19 cellular contexts compared by ENCODE assay signal in the genomic region with DNA sequence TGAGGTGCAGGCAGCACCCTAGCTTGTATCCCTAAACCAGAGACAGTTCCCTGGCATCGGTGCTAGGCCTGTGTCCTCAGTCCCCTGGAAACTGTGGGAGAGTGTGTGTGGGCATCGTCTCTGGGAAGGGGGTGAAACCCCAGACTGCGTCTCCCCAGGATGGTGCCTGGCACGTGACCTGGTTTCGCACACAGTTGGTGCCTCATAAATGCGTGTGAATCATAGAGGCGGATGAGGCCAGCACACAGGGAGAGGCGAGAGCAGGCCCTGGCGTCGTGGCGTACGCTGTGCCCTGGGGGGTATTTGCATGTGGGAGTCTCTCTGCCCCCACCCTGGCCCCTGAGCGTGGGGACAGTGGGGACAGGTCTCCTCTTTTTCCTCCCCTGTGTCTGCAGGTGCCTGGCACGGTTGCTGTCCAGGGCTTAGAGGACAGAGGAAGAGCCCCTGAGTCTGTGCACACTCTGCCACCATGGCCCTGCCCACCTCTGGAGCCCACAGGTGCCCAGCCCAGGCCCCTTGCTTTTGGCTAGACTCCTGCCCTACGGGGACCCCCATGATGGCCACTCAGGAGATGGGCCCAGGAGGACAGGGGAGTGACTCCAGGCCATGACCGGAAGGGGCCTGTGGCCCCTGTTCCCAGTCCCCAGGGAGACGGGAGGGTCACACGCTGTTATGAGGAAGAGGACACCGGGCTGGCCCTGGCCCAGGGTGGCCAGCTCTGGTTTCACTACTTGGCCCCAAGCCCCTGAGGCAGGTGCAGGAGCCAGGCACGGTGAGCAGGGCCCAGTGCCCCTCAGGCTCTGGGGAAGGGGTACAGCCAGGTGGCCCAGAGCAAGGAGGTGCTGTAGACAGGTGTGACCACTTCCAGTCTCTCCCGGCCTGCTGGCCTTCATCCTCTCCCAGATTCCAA. TPM values are rescaled to one million over a fixed set of nuclear protein-coding genes. Genes with fewer than 3 reads are reported as not detected.
DNase-seq lines count a peak whose midpoint lies in the region; ATAC-seq, FAIRE-seq and TF ChIP-seq lines count a peak whose summit lies in the region.
"Had no signal": no experiment of that assay in that cellular context is flagged by ENCODE, and none has a peak within 500 bp of the region (broad histone marks: within the 10 kb centered on the region; RNA-seq: fewer than 3 reads in every experiment).

No MANE protein-coding gene starts in this region.

- WGBS in K562 (ENCODE audit: insufficient coverage, low coverage, missing lambda C conversion rate), result 52% methylated on average over 16 of the region's 21 CpGs
- 67 to 80% (median 75%) methylated on average over 20 to 21 of the region's 21 CpGs for WGBS in psoas muscle, 3 donors

- H3K4me3 ChIP-seq in K562 (no peak overlapping the region), psoas muscle (no peak overlapping the region)

- H3K27me3 Mint-ChIP-seq in chondrocyte (ENCODE audit: low read depth), result no peaks in the 10 kb centered on the region

- H3K9ac ChIP-seq in K562 (ENCODE audit: insufficient read depth in 1 of 2, low read depth in 2 of 2, low read length in 2 of 2), result peak overlapping the region in 1 of 2 experiments; percentile 78; a peak in 2 of 4 replicates
- H3K9ac ChIP-seq: GM23248 had no signal

- no peaks in the 10 kb centered on the region for H4K20me1 ChIP-seq in K562 (replicated peaks; ENCODE audit: control insufficient read depth, insufficient read depth, low read length)

- intact Hi-C loops in K562 (cut with micrococcal nuclease), result no loop called here
- intact Hi-C loops in psoas muscle (cut with DNase I), result no loop called here

- no peak overlapping the region for H2AFZ ChIP-seq in K562 (ENCODE audit: low read depth, low read length)
- H2AFZ ChIP-seq: GM23248 had no signal

- no peak for FAIRE-seq in K562 (lab: Jason Lieb, UNC)
- FAIRE-seq: D721Med, RCC 7860 had no signal

- POLR2A ChIA-PET in K562 (lab: Yijun Ruan, JAX), result interaction anchor here (0.5 to 1.2 kb wide), 3 partner anchors 12 to 395 kb away, joined by 3 read pairs; partner anchors contain the start of gene ACTG1

- TF ChIP-seq EP300 in K562 (IDR thresholded peaks at IDR 0.05; ENCODE audit: low read length), result no peak

- no peaks in the 10 kb centered on the region for H3K9me3 Mint-ChIP-seq in chondrocyte (ENCODE audit: low read depth)
- H3K9me3 Mint-ChIP-seq: CD4-positive, alpha-beta memory T cell had no signal

- no peaks in the 10 kb centered on the region for H3K36me3 ChIP-seq in K562 (ENCODE audit: control insufficient read depth, insufficient read depth, low read length)
- no peaks in the 10 kb centered on the region for H3K36me3 ChIP-seq in psoas muscle (ENCODE audit: insufficient read depth in 1 of 2, low read depth in 1 of 2)
- H3K36me3 ChIP-seq: BE2C had no signal

- DNase-seq in NCI-H2029 (lab: John Stamatoyannopoulos, UW), result peak; percentile 60
- DNase-seq in NCI-H2029 treated with DMSO at 0.1 percent for 48 hours (lab: John Stamatoyannopoulos, UW), result no peak
- peak; percentile 60 for DNase-seq in NCI-H1092 treated with DMSO at 0.1 percent for 48 hours (lab: John Stamatoyannopoulos, UW)
- no peak for DNase-seq in K562 (ENCODE audit: extremely low read depth in 1 of 4, low spot score in 3 of 4)
- DNase-seq in psoas muscle, result no peak
- DNase-seq in NOMO-1 treated with DMSO at 0.1 percent for 48 hours (lab: John Stamatoyannopoulos, UW; ENCODE audit: unreplicated experiment), result no peak
- DNase-seq in chondrocyte (ENCODE audit: low spot score), result no peak
- no peak for DNase-seq in effector CD8-positive, alpha-beta T cell (lab: John Stamatoyannopoulos, UW)
- DNase-seq: CD4-positive, alpha-beta memory T cell; DMS79 treated with DMSO at 0.1 percent for 48 hours; NCI-H1694 treated with DMSO at 0.1 percent for 48 hours; NCI-H748 treated with DMSO at 0.1 percent for 48 hours; SHP77 treated with DMSO at 0.1 percent for 48 hours had no signal

- CTCF ChIA-PET in K562 (lab: Yijun Ruan, JAX; ENCODE audit: low intra/inter-chr PET ratio), result no interaction called here

- H3K27me3 ChIP-seq in K562 (ENCODE audit: control insufficient read depth in 2 of 2, insufficient read depth in 2 of 2, low read length in 2 of 2) (peaks cover 0 to 38% of the 10 kb centered on the region in 2 experiments; a peak in 3 of 5 replicates), psoas muscle (ENCODE audit: insufficient read depth in 3 of 3, low read length in 2 of 3) (peaks cover 0 to 56% (median 6%) of the 10 kb centered on the region in 3 donors)

- no peak for TF ChIP-seq POLR2A in K562 (conservative IDR thresholded peaks at IDR 0.05)

- no TSS peak for BruUV-seq in K562 (replicated peaks; lab: Mats Ljungman, UMichigan)

- no peak overlapping the region for H3K27ac Mint-ChIP-seq in chondrocyte (ENCODE audit: unreplicated experiment)
- H3K27ac Mint-ChIP-seq: CD4-positive, alpha-beta memory T cell had no signal

- H3K4me1 ChIP-seq in K562 (replicated peaks in 1 of 2; ENCODE audit: control insufficient read depth in 2 of 2, insufficient read depth in 2 of 2, low read length in 2 of 2) (peaks cover 0 to 68% of the 10 kb centered on the region in 2 experiments; a peak in 2 of 5 replicates), psoas muscle (peaks cover 11% of the 10 kb centered on the region)
- H3K4me1 ChIP-seq: BE2C had no signal

- no peak overlapping the region for H3K4me2 ChIP-seq in K562 (ENCODE audit: insufficient read depth, low read length)

- H3K9me1 ChIP-seq in K562 (ENCODE audit: control insufficient read depth, insufficient read depth, low read length), result no peaks in the 10 kb centered on the region

- TF ChIP-seq CTCF in K562 (IDR thresholded peaks at IDR 0.05 in 2 of 3, conservative IDR thresholded peaks at IDR 0.05 in 1 of 3; ENCODE audit: insufficient read depth in 2 of 3, low read depth in 1 of 3, low read length in 3 of 3), result no peak
- TF ChIP-seq CTCF in psoas muscle (IDR thresholded peaks at IDR 0.05), result no peak
- no peak for TF ChIP-seq CTCF in chondrocyte (IDR thresholded peaks at IDR 0.05)

- H3K36me3 Mint-ChIP-seq in chondrocyte (ENCODE audit: low read depth), result no peaks in the 10 kb centered on the region
- H3K36me3 Mint-ChIP-seq: CD4-positive, alpha-beta memory T cell had no signal

- H3K27ac ChIP-seq in K562 (ENCODE audit: extremely low read depth, low read depth, low read length) (no peak overlapping the region), psoas muscle (no peak overlapping the region)
- H3K27ac ChIP-seq: 22Rv1, GM23248 had no signal

- ATAC-seq in K562 (no peak), psoas muscle (peak; percentile 26 to 72 (median 56))

- H3K9me3 ChIP-seq in K562 (replicated peaks; ENCODE audit: control insufficient read depth, insufficient read depth, low read depth, low read length), result 0 out of 2 replicates have a peak, but pooled peaks cover 2% of the 10 kb centered on the region
- no peaks in the 10 kb centered on the region for H3K9me3 ChIP-seq in psoas muscle
- H3K9me3 ChIP-seq: BE2C had no signal

- no peak for TF ChIP-seq RAD21 in K562 (CRISPR knock-in tag; conservative IDR thresholded peaks at IDR 0.05 in 1 of 2, IDR thresholded peaks at IDR 0.05 in 1 of 2)

- peaks cover 13% of the 10 kb centered on the region for H3K4me1 Mint-ChIP-seq in chondrocyte (ENCODE audit: low read depth)

- in situ Hi-C loops in K562 (cut with MboI), result no loop called here

- no peaks in the 10 kb centered on the region for H3K79me2 ChIP-seq in K562 (ENCODE audit: control insufficient read depth, insufficient read depth, low read length)

- H3K4me3 Mint-ChIP-seq in chondrocyte (ENCODE audit: unreplicated experiment), result no peak overlapping the region
- H3K4me3 Mint-ChIP-seq: CD4-positive, alpha-beta memory T cell had no signal

RNA-seq across cellular contexts. Expression of gene FSCN2, which starts 1.3 kb away (rescaled TPM):
- 0.23 TPM in 1 of 2 replicates, not detected in the other for total RNA-seq in K562 (2011; cell fraction: chromatin; rRNA removed; ENCODE audit: low replicate concordance)
- 0.26 and 0.33 TPM in 2 replicates for total RNA-seq in K562 (2011; cell fraction: nucleolus; rRNA removed)
- total RNA-seq in K562 (2011; cell fraction: nucleoplasm; rRNA removed), result 0.37 TPM in 1 of 2 replicates, not detected in the other
- not detected in 2 replicates for total RNA-seq in K562 (2014; rRNA removed)
- total RNA-seq in K562 (2014; rRNA removed; fragmentation: Illumina TruSeq; extraction: Trizol), result not detected in 2 replicates
- not detected in 2 replicates for total RNA-seq in K562 (2015; rRNA removed; fragmentation: Illumina TruSeq; extraction: Trizol)
- total RNA-seq in K562 (2021), result not detected in 2 replicates
- not detected in 2 replicates for polyA plus RNA-seq in K562 (2011; rRNA removed)
- not detected in 2 replicates for polyA plus RNA-seq in K562 (2011; cell fraction: cytosol; rRNA removed)
- 0.14 TPM in 1 of 2 replicates, not detected in the other for polyA plus RNA-seq in K562 (2011; cell fraction: nucleus; rRNA removed)
- polyA plus RNA-seq in K562 (2012), result 0.25 and 0.30 TPM in 2 replicates
- not detected in 2 replicates for polyA plus RNA-seq in K562 (2014; fragmentation: Illumina TruSeq; extraction: Trizol)
- not detected for polyA plus RNA-seq in K562 (2014; fragmentation: Nextera tagmentation; extraction: Ambion mirVana)
- 0.08 TPM in 1 of 2 replicates, not detected in the other for polyA plus RNA-seq in K562 (2014; rRNA removed)
- not detected in 2 replicates for polyA minus RNA-seq in K562 (2011; rRNA and poly(A)+ RNA removed)
- not detected in 2 replicates for polyA minus RNA-seq in K562 (2011; cell fraction: cytosol; rRNA and poly(A)+ RNA removed)
- polyA minus RNA-seq in K562 (2011; cell fraction: nucleus; rRNA and poly(A)+ RNA removed), result 0.13 TPM in 1 of 2 replicates, not detected in the other
- under 1 TPM in 3 of 4 donors, not detected in 1; 0.13 to 0.71 (median 0.38) TPM for total RNA-seq in psoas muscle
- under 1 TPM; 0.08 to 0.09 (median 0.08) TPM for polyA plus RNA-seq in psoas muscle
- total RNA-seq in chondrocyte, result 4.1 to 6.1 TPM (median 5.3 TPM) in 3 replicates
- total RNA-seq: MCF 10A had no signal

RNA-seq across cellular contexts. Expression of gene ACTG1, which starts 14.3 kb away (rescaled TPM):
- 264 and 482 TPM in 2 replicates for total RNA-seq in K562 (2011; cell fraction: chromatin; rRNA removed; ENCODE audit: low replicate concordance)
- total RNA-seq in K562 (2011; cell fraction: nucleolus; rRNA removed), result 393 and 500 TPM in 2 replicates
- total RNA-seq in K562 (2011; cell fraction: nucleoplasm; rRNA removed), result 388 and 427 TPM in 2 replicates
- total RNA-seq in K562 (2014; rRNA removed) (1,572 and 2,328 TPM in 2 replicates), K562 (2014; rRNA removed; fragmentation: Illumina TruSeq; extraction: Trizol) (512 and 566 TPM in 2 replicates), K562 (2015; rRNA removed; fragmentation: Illumina TruSeq; extraction: Trizol) (568 and 574 TPM in 2 replicates), K562 (2021) (1,775 and 1,801 TPM in 2 replicates), psoas muscle (100 to 1,000 TPM; 341 to 567 (median 431) TPM), chondrocyte (3,639 to 4,575 TPM (median 4,567 TPM) in 3 replicates)
- polyA plus RNA-seq in K562 (2011; rRNA removed) (224 and 602 TPM in 2 replicates), K562 (2014; fragmentation: Illumina TruSeq; extraction: Trizol) (990 and 2,987 TPM in 2 replicates), K562 (2014; fragmentation: Nextera tagmentation; extraction: Ambion mirVana) (100 to 1,000 TPM; 259 to 386 TPM), K562 (2014; rRNA removed) (831 and 1,109 TPM in 2 replicates), psoas muscle (100 to 1,000 TPM; 150 to 620 (median 219) TPM)
- 901 and 1,415 TPM in 2 replicates for polyA plus RNA-seq in K562 (2011; cell fraction: cytosol; rRNA removed)
- 1,206 and 1,333 TPM in 2 replicates for polyA plus RNA-seq in K562 (2011; cell fraction: nucleus; rRNA removed)
- polyA plus RNA-seq in K562 (2012), result 1,311 and 3,206 TPM in 2 replicates
- polyA minus RNA-seq in K562 (2011; rRNA and poly(A)+ RNA removed), result 205 and 410 TPM in 2 replicates
- polyA minus RNA-seq in K562 (2011; cell fraction: cytosol; rRNA and poly(A)+ RNA removed), result 580 and 1,178 TPM in 2 replicates
- 230 and 388 TPM in 2 replicates for polyA minus RNA-seq in K562 (2011; cell fraction: nucleus; rRNA and poly(A)+ RNA removed)

RNA-seq across cellular contexts. Expression of gene FAAP100, which starts 25.2 kb away (rescaled TPM):
- total RNA-seq in K562 (2011; cell fraction: chromatin; rRNA removed; ENCODE audit: low replicate concordance), result 44.9 and 197 TPM in 2 replicates
- 108 and 129 TPM in 2 replicates for total RNA-seq in K562 (2011; cell fraction: nucleolus; rRNA removed)
- total RNA-seq in K562 (2011; cell fraction: nucleoplasm; rRNA removed), result 63.6 and 65.2 TPM in 2 replicates
- total RNA-seq in K562 (2014; rRNA removed) (33.2 and 39.0 TPM in 2 replicates), K562 (2014; rRNA removed; fragmentation: Illumina TruSeq; extraction: Trizol) (3.9 and 8.6 TPM in 2 replicates), K562 (2015; rRNA removed; fragmentation: Illumina TruSeq; extraction: Trizol) (18.9 and 20.9 TPM in 2 replicates), K562 (2021) (51.2 and 52.5 TPM in 2 replicates), psoas muscle (10 to 100 TPM; 11.8 to 13.1 (median 12.7) TPM), chondrocyte (39.8 to 62.7 TPM (median 43.1 TPM) in 3 replicates)
- polyA plus RNA-seq in K562 (2011; rRNA removed) (12.6 and 15.2 TPM in 2 replicates), K562 (2014; fragmentation: Illumina TruSeq; extraction: Trizol) (7.6 and 25.3 TPM in 2 replicates), K562 (2014; fragmentation: Nextera tagmentation; extraction: Ambion mirVana) (under 1 TPM; 0.31 to 0.69 TPM), K562 (2014; rRNA removed) (38.6 and 42.4 TPM in 2 replicates), psoas muscle (10 to 100 TPM; 11.6 to 16.3 (median 12.6) TPM)
- 18.3 and 47.5 TPM in 2 replicates for polyA plus RNA-seq in K562 (2011; cell fraction: cytosol; rRNA removed)
- polyA plus RNA-seq in K562 (2011; cell fraction: nucleus; rRNA removed), result 42.7 and 112 TPM in 2 replicates
- 22.5 and 27.7 TPM in 2 replicates for polyA plus RNA-seq in K562 (2012)
- 4.7 and 7.0 TPM in 2 replicates for polyA minus RNA-seq in K562 (2011; rRNA and poly(A)+ RNA removed)
- 19.5 and 23.0 TPM in 2 replicates for polyA minus RNA-seq in K562 (2011; cell fraction: cytosol; rRNA and poly(A)+ RNA removed)
- polyA minus RNA-seq in K562 (2011; cell fraction: nucleus; rRNA and poly(A)+ RNA removed), result 58.6 and 62.1 TPM in 2 replicates

Comparison
In these comparisons a context has a peak if more than half of its experiments do, and no peak if none do; other contexts are left out.
1. DNase-seq: peak in NCI-H2029 (single experiment) and NCI-H1092 treated with DMSO at 0.1 percent for 48 hours (single experiment); none in NCI-H2029 treated with DMSO at 0.1 percent for 48 hours (single experiment), K562 (0 of 4), psoas muscle (0 of 2), NOMO-1 treated with DMSO at 0.1 percent for 48 hours (single experiment), chondrocyte (single experiment) and effector CD8-positive, alpha-beta T cell (single experiment).